9 cellular contexts compared by ENCODE assay signal in genomic region chr16:31064882-31065461, GRCh38. TPM values are rescaled to one million over a fixed set of nuclear protein-coding genes. Genes with fewer than 3 reads are reported as not detected.
DNase-seq lines count a peak whose midpoint lies in the region; ATAC-seq and TF ChIP-seq lines count a peak whose summit lies in the region.
"Had no signal": no experiment of that assay in that cellular context is flagged by ENCODE, and none has a peak within 500 bp of the region (broad histone marks: within the 10 kb centered on the region; RNA-seq: fewer than 3 reads in every experiment).

No MANE protein-coding gene starts in this region.

- H2AFZ ChIP-seq in ACC112 (ENCODE audit: low read length, unreplicated experiment), result peak overlapping the region; percentile 0
- H2AFZ ChIP-seq in mammary epithelial cell (ENCODE audit: low read depth, low read length), result peak overlapping the region; percentile 44
- no peak overlapping the region for H2AFZ ChIP-seq in neuronal stem cell (ENCODE audit: low read length)

- no peaks in the 10 kb centered on the region for H3K9me3 ChIP-seq in mammary epithelial cell (replicated peaks; ENCODE audit: insufficient read depth, low read length)
- H3K9me3 ChIP-seq in mucosa of descending colon, result no peaks in the 10 kb centered on the region
- no peaks in the 10 kb centered on the region for H3K9me3 ChIP-seq in neuronal stem cell (replicated peaks in 1 of 2; ENCODE audit: control insufficient read depth in 2 of 2, insufficient read depth in 1 of 2, low read depth in 1 of 2, low read length in 2 of 2)

- peaks cover 13% of the 10 kb centered on the region for H3K79me1 ChIP-seq in neuronal stem cell (ENCODE audit: low read depth, low read length)

- H4K91ac ChIP-seq in neuronal stem cell (ENCODE audit: low read depth, low read length, poor library complexity), result no peak overlapping the region

- 63% methylated on average over 3 of the region's 4 CpGs for WGBS in mammary epithelial cell (ENCODE audit: low coverage, missing lambda C conversion rate)
- WGBS in neuronal stem cell (ENCODE audit: extremely low coverage in 2 of 2, insufficient read length in 2 of 2, insufficient replicate concordance in 1 of 2), 2 donors, result no CpG with 5 or more reads among the region's 4 CpGs

- no peak overlapping the region for H3K23ac ChIP-seq in neuronal stem cell (ENCODE audit: low read depth, low read length, poor library complexity)

- H3K27ac ChIP-seq in ACC112 (ENCODE audit: low read depth, low read length) (peak overlapping the region; percentile 90), mammary epithelial cell (ENCODE audit: insufficient read depth, low read depth, low read length) (peak overlapping the region; percentile 65), neuronal stem cell (replicated peaks; ENCODE audit: low read length) (no peak overlapping the region)

- H3K4me1 ChIP-seq in ACC112 (ENCODE audit: control insufficient read depth, insufficient read depth, low read length, unreplicated experiment), result peaks cover 13% of the 10 kb centered on the region
- peaks cover 18% of the 10 kb centered on the region for H3K4me1 ChIP-seq in mammary epithelial cell (ENCODE audit: insufficient read depth, low read length)
- H3K4me1 ChIP-seq in mucosa of descending colon (ENCODE audit: low read depth), result peaks cover 6% of the 10 kb centered on the region
- peaks cover 0 to 3% of the 10 kb centered on the region in 2 donors for H3K4me1 ChIP-seq in neuronal stem cell (ENCODE audit: control insufficient read depth in 2 of 2, insufficient read depth in 1 of 2, low read depth in 1 of 2, low read length in 2 of 2)

- TF ChIP-seq CTCF in mammary epithelial cell (conservative IDR thresholded peaks at IDR 0.05 in 1 of 2, IDR thresholded peaks at IDR 0.05 in 1 of 2; ENCODE audit: extremely low read depth in 1 of 2, insufficient read depth in 1 of 2, low read depth in 1 of 2, low read length in 2 of 2) (no peak), mucosa of descending colon (IDR thresholded peaks at IDR 0.05) (no peak)

- H2BK12ac ChIP-seq in neuronal stem cell (ENCODE audit: low read length), result no peak overlapping the region

- no peak for TF ChIP-seq RAD21 in Ishikawa (IDR thresholded peaks at IDR 0.05; ENCODE audit: low read depth)

- H3K4me2 ChIP-seq in mammary epithelial cell (ENCODE audit: insufficient read depth, low read depth, low read length), result peak overlapping the region; percentile 56
- no peak overlapping the region for H3K4me2 ChIP-seq in neuronal stem cell (ENCODE audit: insufficient read depth, low read length, poor library complexity, severe bottlenecking)

- dilution Hi-C loops in mammary epithelial cell (cut with HindIII; ENCODE audit: low sequenced_read_pairs), result no loop called here

- no peaks in the 10 kb centered on the region for H3K27me3 ChIP-seq in ACC112 (ENCODE audit: insufficient read depth, low read length)
- H3K27me3 ChIP-seq in mammary epithelial cell (ENCODE audit: insufficient read depth, low read length), result no peaks in the 10 kb centered on the region
- no peaks in the 10 kb centered on the region for H3K27me3 ChIP-seq in neuronal stem cell (ENCODE audit: control insufficient read depth in 3 of 3, insufficient read depth in 3 of 3, low read depth in 1 of 3, low read length in 3 of 3)

- TF ChIP-seq EP300 in Ishikawa (IDR thresholded peaks at IDR 0.05; ENCODE audit: borderline replicate concordance), result no peak

- H3K4ac ChIP-seq in neuronal stem cell (ENCODE audit: low read length), result no peak overlapping the region

- no peak overlapping the region for H4K8ac ChIP-seq in neuronal stem cell (ENCODE audit: low read depth, low read length)

- no peak overlapping the region for H2AK5ac ChIP-seq in neuronal stem cell (ENCODE audit: low read depth, low read length)

- no peak overlapping the region for H2BK15ac ChIP-seq in neuronal stem cell (ENCODE audit: low read length)

- no peak overlapping the region for H3K14ac ChIP-seq in neuronal stem cell (ENCODE audit: low read length)

- no peak overlapping the region for H3K18ac ChIP-seq in neuronal stem cell (ENCODE audit: low read length)

- peaks cover 48% of the 10 kb centered on the region for H3K79me2 ChIP-seq in ACC112 (ENCODE audit: control insufficient read depth, insufficient read depth, low read length, unreplicated experiment)
- H3K79me2 ChIP-seq in mammary epithelial cell (ENCODE audit: insufficient read depth, low read length), result peaks cover 77% of the 10 kb centered on the region

- no peaks in the 10 kb centered on the region for H4K20me1 ChIP-seq in mammary epithelial cell (ENCODE audit: insufficient read depth, low read length)

- intact Hi-C loops in mammary epithelial cell (cut with micrococcal nuclease), result no loop called here
- intact Hi-C loops in mucosa of descending colon (cut with DNase I, micrococcal nuclease), result no loop called here

- no peak overlapping the region for H2BK120ac ChIP-seq in neuronal stem cell (ENCODE audit: low read depth, low read length)

- H3K9ac ChIP-seq in mammary epithelial cell (ENCODE audit: insufficient read depth, low read length) (no peak overlapping the region), neuronal stem cell (ENCODE audit: low read depth, low read length, poor library complexity) (no peak overlapping the region)

- peak; percentile 79 for DNase-seq in mammary epithelial cell
- DNase-seq in mucosa of descending colon, result peak in 1 of 3 donors; percentile 21
- no peak for DNase-seq in neuronal stem cell (ENCODE audit: low spot score)
- no peak for DNase-seq in H4 (ENCODE audit: low spot score)
- DNase-seq in NCI-H1694 (lab: John Stamatoyannopoulos, UW), result no peak
- DNase-seq in GM19240 (ENCODE audit: insufficient read length, low spot score), result no peak
- DNase-seq: NCI-H510A treated with DMSO at 0.1 percent for 48 hours had no signal

- H3K4me3 ChIP-seq in ACC112 (ENCODE audit: low read depth, low read length) (no peak overlapping the region), mammary epithelial cell (replicated peaks in 1 of 3; ENCODE audit: insufficient read depth in 1 of 3, low read depth in 2 of 3, low read length in 3 of 3) (no peak overlapping the region), mucosa of descending colon (no peak overlapping the region), neuronal stem cell (ENCODE audit: low read length in 2 of 2) (no peak overlapping the region)

- H2BK5ac ChIP-seq in neuronal stem cell (ENCODE audit: low read length), result no peak overlapping the region

- BruUV-seq in mammary epithelial cell (replicated peaks; lab: Mats Ljungman, UMichigan), result no TSS peak

- H3K36me3 ChIP-seq in ACC112 (ENCODE audit: insufficient read depth, low read length) (peaks cover 18% of the 10 kb centered on the region; the same call in 1 of the 2 replicates), mammary epithelial cell (ENCODE audit: insufficient read depth, low read length) (peaks cover 3% of the 10 kb centered on the region), mucosa of descending colon (ENCODE audit: low read depth) (no peaks in the 10 kb centered on the region), neuronal stem cell (replicated peaks in 1 of 2; ENCODE audit: control insufficient read depth in 2 of 2, insufficient read depth in 2 of 2, low read length in 2 of 2) (peaks cover 26 to 54% of the 10 kb centered on the region in 2 donors)

- CTCF ChIA-PET in mammary epithelial cell (lab: Charles Lee; ENCODE audit: low non-redundant PET), result interaction anchor here (0.6 kb wide), 1 partner anchor 65 kb away, joined by 6 read pairs; no protein-coding TSS in a partner anchor

- in situ Hi-C loops in mammary epithelial cell (cut with MboI; ENCODE audit: low sequenced_read_pairs in 2 of 2), result no loop called here

- ATAC-seq in mucosa of descending colon, result peak; percentile 59

TF ChIP-seq in Ishikawa, 13 proteins besides CTCF, POLR2A, EP300 and RAD21 (continues in another document):
- TF ChIP-seq YY1 (IDR thresholded peaks at IDR 0.05; ENCODE audit: low read depth) (0 out of 2 replicates have a peak, but pooled peaks have one; percentile 18), EGR1 (IDR thresholded peaks at IDR 0.05) (no peak), FOXM1 (IDR thresholded peaks at IDR 0.05; ENCODE audit: borderline replicate concordance, low read depth) (no peak)

RNA-seq across cellular contexts. Expression of gene ZNF668, which starts 9.1 kb away (rescaled TPM):
- total RNA-seq in mammary epithelial cell, result 10 to 100 TPM; 13.2 to 14.7 TPM
- polyA plus RNA-seq in mammary epithelial cell, result 7.2 TPM
- polyA minus RNA-seq in mammary epithelial cell, result 2.7 TPM
- total RNA-seq in mucosa of descending colon, result 10 to 100 TPM in 1 of 3 donors, 1 to 10 TPM in 2; 8.3 to 10.2 (median 9.8) TPM
- polyA plus RNA-seq in neuronal stem cell (2013, experiment 1 of 2), result 6.9 TPM
- polyA plus RNA-seq in neuronal stem cell (2013, experiment 2 of 2), result 7.3 TPM
- 5.6 and 7.0 TPM in 2 replicates for total RNA-seq in H4 (2014; rRNA removed; shearing (Covaris generic))

RNA-seq across cellular contexts. Expression of gene ZNF646, which starts 9.2 kb away (rescaled TPM):
- total RNA-seq in mammary epithelial cell (10 to 100 TPM; 15.4 to 15.5 TPM), mucosa of descending colon (10 to 100 TPM; 19.1 to 20.3 (median 20.0) TPM)
- 3.4 TPM for polyA plus RNA-seq in mammary epithelial cell
- 15.7 TPM for polyA minus RNA-seq in mammary epithelial cell
- polyA plus RNA-seq in neuronal stem cell (2013, experiment 1 of 2), result 11.7 TPM
- 11.2 TPM for polyA plus RNA-seq in neuronal stem cell (2013, experiment 2 of 2)
- total RNA-seq in H4 (2014; rRNA removed; shearing (Covaris generic)), result 6.4 and 6.9 TPM in 2 replicates

RNA-seq across cellular contexts. Expression of gene PRSS53, which starts 23.8 kb away (rescaled TPM):
- total RNA-seq in mammary epithelial cell, result 1 to 10 TPM; 1.7 to 2.6 TPM
- 1.6 TPM for polyA plus RNA-seq in mammary epithelial cell
- polyA minus RNA-seq in mammary epithelial cell, result 2.1 TPM
- 1 to 10 TPM; 1.1 to 2.7 (median 1.3) TPM for total RNA-seq in mucosa of descending colon
- polyA plus RNA-seq in neuronal stem cell (2013, experiment 1 of 2), result 1.6 TPM
- 1.9 TPM for polyA plus RNA-seq in neuronal stem cell (2013, experiment 2 of 2)
- total RNA-seq in H4 (2014; rRNA removed; shearing (Covaris generic)), result 0.14 and 0.31 TPM in 2 replicates

RNA-seq across cellular contexts. Expression of gene VKORC1, which starts 29.6 kb away (rescaled TPM):
- total RNA-seq in mammary epithelial cell (10 to 100 TPM; 45.7 to 65.0 TPM), mucosa of descending colon (10 to 100 TPM; 31.9 to 67.9 (median 41.3) TPM)
- polyA plus RNA-seq in mammary epithelial cell, result 210 TPM
- 62.7 TPM for polyA minus RNA-seq in mammary epithelial cell
- 92.1 TPM for polyA plus RNA-seq in neuronal stem cell (2013, experiment 1 of 2)
- 93.7 TPM for polyA plus RNA-seq in neuronal stem cell (2013, experiment 2 of 2)
- total RNA-seq in H4 (2014; rRNA removed; shearing (Covaris generic)), result 75.1 and 81.7 TPM in 2 replicates

RNA-seq across cellular contexts. Expression of gene STX4, which starts 31.6 kb away (rescaled TPM):
- 10 to 100 TPM; 13.3 to 64.3 TPM for total RNA-seq in mammary epithelial cell
- polyA plus RNA-seq in mammary epithelial cell, result 46.1 TPM
- polyA minus RNA-seq in mammary epithelial cell, result 73.1 TPM
- total RNA-seq in mucosa of descending colon, result 10 to 100 TPM; 74.8 to 87.7 (median 86.9) TPM
- 28.2 TPM for polyA plus RNA-seq in neuronal stem cell (2013, experiment 1 of 2)
- 26.9 TPM for polyA plus RNA-seq in neuronal stem cell (2013, experiment 2 of 2)
- total RNA-seq in H4 (2014; rRNA removed; shearing (Covaris generic)), result 10.5 and 15.7 TPM in 2 replicates
